In the genomic region with DNA sequence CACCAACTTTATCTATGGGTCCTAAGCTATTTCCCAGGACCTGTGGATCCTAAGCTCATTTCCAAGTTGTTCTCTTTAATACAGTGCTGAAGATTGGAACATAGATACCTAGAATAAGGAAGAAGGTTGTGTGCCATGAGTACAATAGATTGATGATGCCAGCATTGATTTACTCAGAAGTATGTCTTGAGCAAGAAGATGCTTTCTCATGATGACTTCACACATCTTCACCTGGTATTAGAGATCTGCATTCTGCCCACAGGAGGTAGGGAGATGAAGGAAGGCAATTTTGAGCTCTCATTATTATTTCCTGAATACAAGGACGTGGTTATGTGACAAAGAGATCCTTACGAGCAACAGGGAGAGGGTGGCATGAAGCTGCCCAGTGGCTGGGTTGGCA, we compare ENCODE assay signal across 18 cellular contexts. TPM values are rescaled to one million over a fixed set of nuclear protein-coding genes. Genes with fewer than 3 reads are reported as not detected.
DNase-seq lines count a peak whose midpoint lies in the region; ATAC-seq, FAIRE-seq and TF ChIP-seq lines count a peak whose summit lies in the region.
"Had no signal": no experiment of that assay in that cellular context is flagged by ENCODE, and none has a peak within 500 bp of the region (broad histone marks: within the 10 kb centered on the region; RNA-seq: fewer than 3 reads in every experiment).

No MANE protein-coding gene starts in this region.

- CTCF ChIA-PET in HEK293 (lab: Yijun Ruan, JAX) = no interaction called here
- CTCF ChIA-PET in K562 (lab: Yijun Ruan, JAX; ENCODE audit: low intra/inter-chr PET ratio) = no interaction called here

- WGBS in K562 (ENCODE audit: insufficient coverage, low coverage, missing lambda C conversion rate) = 6% methylated on average over 2 of the region's 2 CpGs

- no peak for TF ChIP-seq POLR2A in K562 (conservative IDR thresholded peaks at IDR 0.05)

- H2AFZ ChIP-seq in K562 (ENCODE audit: low read depth, low read length) = no peak overlapping the region

- TF ChIP-seq RAD21 in K562 (CRISPR knock-in tag; conservative IDR thresholded peaks at IDR 0.05 in 1 of 2, IDR thresholded peaks at IDR 0.05 in 1 of 2) = no peak

- no peaks in the 10 kb centered on the region for H3K27me3 ChIP-seq in K562 (ENCODE audit: control insufficient read depth in 2 of 2, insufficient read depth in 2 of 2, low read length in 2 of 2)
- H3K27me3 ChIP-seq: BLaER1 treated with 17β-estradiol and CSF1 and Interleukin-3, amounts not matched to agents 10 nM and 100 nM had no signal

- no peaks in the 10 kb centered on the region for H4K20me1 ChIP-seq in K562 (replicated peaks; ENCODE audit: control insufficient read depth, insufficient read depth, low read length)
- H4K20me1 ChIP-seq: BLaER1 treated with 17β-estradiol and CSF1 and Interleukin-3, amounts not matched to agents 10 nM and 100 nM had no signal

- no peak for TF ChIP-seq EP300 in K562 (IDR thresholded peaks at IDR 0.05; ENCODE audit: low read length)

- intact Hi-C loops in K562 (cut with micrococcal nuclease) = no loop called here

- POLR2A ChIA-PET in HEK293 (lab: Yijun Ruan, JAX) (interaction anchor here (0.7 kb wide), 1 partner anchor 14 kb away, joined by 3 read pairs; no protein-coding TSS in a partner anchor), K562 (lab: Yijun Ruan, JAX) (interaction anchor here (1.2 kb wide), 1 partner anchor 9 kb away, joined by 3 read pairs; no protein-coding TSS in a partner anchor)

- no peak overlapping the region for H3K27ac ChIP-seq in HEK293 (ENCODE audit: extremely low read depth, low read depth, low read length)
- H3K27ac ChIP-seq in K562 (ENCODE audit: extremely low read depth, low read depth, low read length) = no peak overlapping the region
- H3K27ac ChIP-seq: 22Rv1; A549; BLaER1 treated with 17β-estradiol and CSF1 and Interleukin-3, amounts not matched to agents 10 nM and 100 nM; C4-2B had no signal

- in situ Hi-C loops in K562 (cut with MboI) = no loop called here

- BruUV-seq in K562 (replicated peaks; lab: Mats Ljungman, UMichigan) = no TSS peak

- no peak for DNase-seq in K562 (ENCODE audit: extremely low read depth in 1 of 4, low spot score in 3 of 4)
- DNase-seq in epithelial cell of esophagus (ENCODE audit: low read depth) = peak; percentile 16
- DNase-seq in stimulated activated CD4-positive, alpha-beta T cell treated with anti-CD3 and anti-CD28 coated beads, Interleukin-4, amount 100 ng/mL, for 4 hours = no peak
- DNase-seq: AML-193; Caco-2; Calu3; CD4-positive, alpha-beta T cell; CD8-positive, alpha-beta T cell; DMS79 treated with DMSO at 0.1 percent for 48 hours; GF-D8 had no signal

- FAIRE-seq in K562 (lab: Jason Lieb, UNC) = no peak
- FAIRE-seq: A549, D721Med, GM12891 had no signal

- H3K9me3 ChIP-seq in HEK293 (ENCODE audit: control insufficient read depth, insufficient read depth, low read depth, low read length) (no peaks in the 10 kb centered on the region), K562 (replicated peaks; ENCODE audit: control insufficient read depth, insufficient read depth, low read depth, low read length) (no peaks in the 10 kb centered on the region)
- H3K9me3 ChIP-seq: A549; BLaER1 treated with 17β-estradiol and CSF1 and Interleukin-3, amounts not matched to agents 10 nM and 100 nM; Caco-2 had no signal

- ATAC-seq in K562 = no peak
- no peak for ATAC-seq in HG02571 (IDR thresholded peaks at IDR 0.05; ENCODE audit: unreplicated experiment)
- ATAC-seq: A549; CD8-positive, alpha-beta T cell had no signal

- no peak overlapping the region for H3K4me2 ChIP-seq in K562 (ENCODE audit: insufficient read depth, low read length)
- H3K4me2 ChIP-seq: A549; BLaER1 treated with 17β-estradiol and CSF1 and Interleukin-3, amounts not matched to agents 10 nM and 100 nM had no signal

- H3K4me3 ChIP-seq in HEK293 (ENCODE audit: low read depth, low read length) (no peak overlapping the region), K562 (no peak overlapping the region), epithelial cell of esophagus (ENCODE audit: low read length) (no peak overlapping the region)
- H3K4me3 ChIP-seq: A549; BLaER1 treated with 17β-estradiol and CSF1 and Interleukin-3, amounts not matched to agents 10 nM and 100 nM had no signal

- no peaks in the 10 kb centered on the region for H3K9me1 ChIP-seq in K562 (ENCODE audit: control insufficient read depth, insufficient read depth, low read length)

- H3K36me3 ChIP-seq in HEK293 (ENCODE audit: control insufficient read depth in 2 of 2, insufficient read depth in 1 of 2, low read length in 2 of 2) = no peaks in the 10 kb centered on the region
- no peaks in the 10 kb centered on the region for H3K36me3 ChIP-seq in K562 (ENCODE audit: control insufficient read depth, insufficient read depth, low read length)
- H3K36me3 ChIP-seq: BLaER1 treated with 17β-estradiol and CSF1 and Interleukin-3, amounts not matched to agents 10 nM and 100 nM had no signal

- TF ChIP-seq CTCF in HEK293 (tag by site-specific recombination; IDR thresholded peaks at IDR 0.05) = no peak
- no peak for TF ChIP-seq CTCF in K562 (IDR thresholded peaks at IDR 0.05 in 2 of 3, conservative IDR thresholded peaks at IDR 0.05 in 1 of 3; ENCODE audit: insufficient read depth in 2 of 3, low read depth in 1 of 3, low read length in 3 of 3)
- no peak for TF ChIP-seq CTCF in epithelial cell of esophagus (IDR thresholded peaks at IDR 0.05; ENCODE audit: insufficient read depth, low read depth, low read length, missing control alignments)

- no peaks in the 10 kb centered on the region for H3K79me2 ChIP-seq in K562 (ENCODE audit: control insufficient read depth, insufficient read depth, low read length)

- H3K4me1 ChIP-seq in HEK293 (ENCODE audit: control insufficient read depth, insufficient read depth, low read length) (no peaks in the 10 kb centered on the region), K562 (replicated peaks in 1 of 2; ENCODE audit: control insufficient read depth in 2 of 2, insufficient read depth in 2 of 2, low read length in 2 of 2) (no peaks in the 10 kb centered on the region; a peak in 1 of 5 replicates)
- H3K4me1 ChIP-seq: A549; BLaER1 treated with 17β-estradiol and CSF1 and Interleukin-3, amounts not matched to agents 10 nM and 100 nM; Caco-2 had no signal

- no peak overlapping the region for H3K9ac ChIP-seq in K562 (ENCODE audit: insufficient read depth in 1 of 2, low read depth in 2 of 2, low read length in 2 of 2)
- H3K9ac ChIP-seq: BLaER1 treated with 17β-estradiol and CSF1 and Interleukin-3, amounts not matched to agents 10 nM and 100 nM had no signal

TF ChIP-seq in HEK293, 187 proteins besides CTCF, POLR2A, EP300 and RAD21:
- TF ChIP-seq ZBTB17 (tag by site-specific recombination; IDR thresholded peaks at IDR 0.05) (0 out of 2 replicates have a peak, but pooled peaks have one; percentile 30), ZNF341 (tag by site-specific recombination; IDR thresholded peaks at IDR 0.05; ENCODE audit: low read depth) (no peak)

TF ChIP-seq in K562, 482 proteins besides CTCF, POLR2A, EP300 and RAD21 (continues in another document):
- TF ChIP-seq ARNT (IDR thresholded peaks at IDR 0.05) = no peak
- TF ChIP-seq ELF2 (CRISPR knock-in tag; IDR thresholded peaks at IDR 0.05) = no peak
- TF ChIP-seq BACH1 (tag; IDR thresholded peaks at IDR 0.05) = no peak
- no peak for TF ChIP-seq NELFE (IDR thresholded peaks at IDR 0.05; ENCODE audit: insufficient read depth, insufficient read length)
- TF ChIP-seq NFRKB (IDR thresholded peaks at IDR 0.05; ENCODE audit: low read depth) = no peak
- TF ChIP-seq, protein P1, sequence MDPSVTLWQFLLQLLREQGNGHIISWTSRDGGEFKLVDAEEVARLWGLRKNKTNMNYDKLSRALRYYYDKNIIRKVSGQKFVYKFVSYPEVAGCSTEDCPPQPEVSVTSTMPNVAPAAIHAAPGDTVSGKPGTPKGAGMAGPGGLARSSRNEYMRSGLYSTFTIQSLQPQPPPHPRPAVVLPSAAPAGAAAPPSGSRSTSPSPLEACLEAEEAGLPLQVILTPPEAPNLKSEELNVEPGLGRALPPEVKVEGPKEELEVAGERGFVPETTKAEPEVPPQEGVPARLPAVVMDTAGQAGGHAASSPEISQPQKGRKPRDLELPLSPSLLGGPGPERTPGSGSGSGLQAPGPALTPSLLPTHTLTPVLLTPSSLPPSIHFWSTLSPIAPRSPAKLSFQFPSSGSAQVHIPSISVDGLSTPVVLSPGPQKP (CRISPR knock-in tag; IDR thresholded peaks at IDR 0.05) = no peak
- peak; percentile 43; the same call in 1 of the 2 replicates for TF ChIP-seq MAFK (IDR thresholded peaks at IDR 0.05; ENCODE audit: low read length)
- no peak for TF ChIP-seq ZNF699 (CRISPR knock-in tag; IDR thresholded peaks at IDR 0.05; ENCODE audit: insufficient replicate concordance)
- TF ChIP-seq C11orf30 (IDR thresholded peaks at IDR 0.05; ENCODE audit: low read depth) = peak; percentile 82
- no peak for TF ChIP-seq SRSF9 (IDR thresholded peaks at IDR 0.05; ENCODE audit: borderline replicate concordance, low read depth, low read length)
- peak; percentile 54; the same call in 1 of the 2 replicates for TF ChIP-seq MAFF (IDR thresholded peaks at IDR 0.05; ENCODE audit: low read length)
- no peak for TF ChIP-seq TRIM24 (IDR thresholded peaks at IDR 0.05)

RNA-seq across cellular contexts. Expression of a gene that starts 20.0 kb away (rescaled TPM):
- 1.3 and 1.5 TPM in 2 replicates for total RNA-seq in K562 (2011; cell fraction: chromatin; rRNA removed; ENCODE audit: low replicate concordance)
- total RNA-seq in K562 (2011; cell fraction: nucleolus; rRNA removed) = 1.2 and 1.5 TPM in 2 replicates
- total RNA-seq in K562 (2011; cell fraction: nucleoplasm; rRNA removed) = 1.8 and 2.4 TPM in 2 replicates
- total RNA-seq in K562 (2014; rRNA removed) (1.2 and 1.5 TPM in 2 replicates), K562 (2014; rRNA removed; fragmentation: Illumina TruSeq; extraction: Trizol) (1.7 and 2.1 TPM in 2 replicates), K562 (2015; rRNA removed; fragmentation: Illumina TruSeq; extraction: Trizol) (2.1 and 2.3 TPM in 2 replicates), K562 (2021) (1.1 and 1.2 TPM in 2 replicates)
- polyA plus RNA-seq in K562 (2011; rRNA removed) (1.0 and 1.2 TPM in 2 replicates), K562 (2014; fragmentation: Illumina TruSeq; extraction: Trizol) (1.0 and 1.3 TPM in 2 replicates), K562 (2014; fragmentation: Nextera tagmentation; extraction: Ambion mirVana) (1 to 10 TPM; 2.5 to 3.6 TPM), K562 (2014; rRNA removed) (0.82 and 1.2 TPM in 2 replicates)
- 0.36 and 0.41 TPM in 2 replicates for polyA plus RNA-seq in K562 (2011; cell fraction: cytosol; rRNA removed)
- polyA plus RNA-seq in K562 (2011; cell fraction: nucleus; rRNA removed) = 1.1 and 1.9 TPM in 2 replicates
- 0.99 and 1.8 TPM in 2 replicates for polyA plus RNA-seq in K562 (2012)
- 1.3 and 2.2 TPM in 2 replicates for polyA minus RNA-seq in K562 (2011; rRNA and poly(A)+ RNA removed)
- not detected in 2 replicates for polyA minus RNA-seq in K562 (2011; cell fraction: cytosol; rRNA and poly(A)+ RNA removed)
- 1.2 and 3.4 TPM in 2 replicates for polyA minus RNA-seq in K562 (2011; cell fraction: nucleus; rRNA and poly(A)+ RNA removed)
